Comparison of ENCODE assay signal across 9 cellular contexts in genomic region chr5:172832383-172833315, GRCh38. TPM values are rescaled to one million over a fixed set of nuclear protein-coding genes. Genes with fewer than 3 reads are reported as not detected.
DNase-seq lines count a peak whose midpoint lies in the region; ATAC-seq and TF ChIP-seq lines count a peak whose summit lies in the region.
"Had no signal": no experiment of that assay in that cellular context is flagged by ENCODE, and none has a peak within 500 bp of the region (broad histone marks: within the 10 kb centered on the region; RNA-seq: fewer than 3 reads in every experiment).

No MANE protein-coding gene starts in this region.

- peak overlapping the region; percentile 84 for H3K4me3 Mint-ChIP-seq in central memory CD8-positive, alpha-beta T cell
- peak overlapping the region; percentile 84 to 94 (median 90) for H3K4me3 Mint-ChIP-seq in nephron

- ATAC-seq in left cardiac atrium = no peak
- ATAC-seq in central memory CD8-positive, alpha-beta T cell (replicated peaks; ENCODE audit: extremely low read depth, poor library complexity, severe bottlenecking) = no peak
- no peak for ATAC-seq in GM19395 (IDR thresholded peaks at IDR 0.05; ENCODE audit: unreplicated experiment)
- no peak for ATAC-seq in GM19328 (IDR thresholded peaks at IDR 0.05; ENCODE audit: unreplicated experiment)

- TF ChIP-seq CTCF in right atrium auricular region (IDR thresholded peaks at IDR 0.05) (no peak), nephron (IDR thresholded peaks at IDR 0.05; ENCODE audit: unreplicated experiment in 3 of 3) (no peak)

- peaks cover 3% of the 10 kb centered on the region for H3K36me3 Mint-ChIP-seq in central memory CD8-positive, alpha-beta T cell (ENCODE audit: insufficient read depth)
- H3K36me3 Mint-ChIP-seq in nephron (ENCODE audit: low read depth) = no peaks in the 10 kb centered on the region

- H3K4me3 ChIP-seq in right atrium auricular region = no peak overlapping the region

- DNase-seq in right atrium auricular region (ENCODE audit: low spot score) = no peak
- no peak for DNase-seq in left cardiac atrium
- DNase-seq in central memory CD8-positive, alpha-beta T cell (ENCODE audit: low spot score in 2 of 2) = no peak
- no peak for DNase-seq in RPMI8226
- DNase-seq in NCI-H2029 treated with DMSO at 0.1 percent for 48 hours (lab: John Stamatoyannopoulos, UW) = no peak

- H3K27me3 Mint-ChIP-seq in central memory CD8-positive, alpha-beta T cell = no peaks in the 10 kb centered on the region
- peaks cover 3% of the 10 kb centered on the region for H3K27me3 Mint-ChIP-seq in nephron (ENCODE audit: low read depth)

- H3K4me1 Mint-ChIP-seq in central memory CD8-positive, alpha-beta T cell = peaks cover 26% of the 10 kb centered on the region
- H3K4me1 Mint-ChIP-seq in nephron = peaks cover 44% of the 10 kb centered on the region

- H3K9me3 ChIP-seq in right atrium auricular region = no peaks in the 10 kb centered on the region
- H3K9me3 ChIP-seq: SK-N-SH had no signal

- intact Hi-C loops in left cardiac atrium (cut with DNase I) = no loop called here

- H3K36me3 ChIP-seq in right atrium auricular region = no peaks in the 10 kb centered on the region

- H3K27ac ChIP-seq in right atrium auricular region = peak overlapping the region; percentile 80 to 86

- H3K27ac Mint-ChIP-seq in central memory CD8-positive, alpha-beta T cell (ENCODE audit: low read depth) = no peak overlapping the region
- peak overlapping the region; percentile 48 to 93 (median 90) for H3K27ac Mint-ChIP-seq in nephron

- H3K9me3 Mint-ChIP-seq in central memory CD8-positive, alpha-beta T cell = no peaks in the 10 kb centered on the region
- peaks cover 2% of the 10 kb centered on the region for H3K9me3 Mint-ChIP-seq in nephron

- peaks cover 0 to 35% of the 10 kb centered on the region in 2 donors for H3K4me1 ChIP-seq in right atrium auricular region

- H3K27me3 ChIP-seq in right atrium auricular region = no peaks in the 10 kb centered on the region

RNA-seq across cellular contexts. Expression of gene ERGIC1, which starts 1.4 kb away (rescaled TPM):
- 100 to 1,000 TPM in 1 of 2 donors, 10 to 100 TPM in 1; 70.7 to 113 TPM for total RNA-seq in right atrium auricular region
- total RNA-seq in left cardiac atrium = 10 to 100 TPM; 77.3 to 90.8 TPM
